In genomic region chr2:60510713-60511112, GRCh38 we compare ENCODE assay signal across 17 cellular contexts. TPM values are rescaled to one million over a fixed set of nuclear protein-coding genes. Genes with fewer than 3 reads are reported as not detected.
"Had no signal": no experiment of that assay in that cellular context is flagged by ENCODE, and none has a peak within 500 bp of the region (broad histone marks: within the 10 kb centered on the region; RNA-seq: fewer than 3 reads in every experiment).

No MANE protein-coding gene starts in this region.

- H3K36me3 ChIP-seq: gastrocnemius medialis, heart right ventricle, neural progenitor cell, ovary, right lobe of liver, upper lobe of left lung had no signal

- H3K4me3 ChIP-seq: dorsolateral prefrontal cortex, gastrocnemius medialis, heart right ventricle, lung, neural progenitor cell, ovary, right lobe of liver, upper lobe of left lung had no signal

- H2AFZ ChIP-seq: neural progenitor cell had no signal

- H3K4me2 ChIP-seq: neural progenitor cell had no signal

- H3K9me3 ChIP-seq: gastrocnemius medialis, heart right ventricle, ovary, right lobe of liver, upper lobe of left lung had no signal

- FAIRE-seq: astrocyte, islet of Langerhans had no signal

- H3K4me3 Mint-ChIP-seq: activated CD8-positive, alpha-beta memory T cell treated with anti-CD3 and anti-CD28 coated beads, Interleukin-2, amount 10 ng/mL, durations not matched to agents 7 days and 5 days; activated naive CD4-positive, alpha-beta T cell treated with anti-CD3 and anti-CD28 coated beads, Interleukin-2, amount 10 ng/mL, durations not matched to agents 7 days and 5 days; activated T-cell treated with anti-CD3 and anti-CD28 coated beads, Interleukin-2, amount 50 U/mL, for 24 hours; neural progenitor cell; stimulated activated naive CD8-positive, alpha-beta T cell treated with anti-CD3 and anti-CD28 coated beads, Interleukin-15, amount 100 ng/mL, for 72 hours had no signal

- H3K9me3 Mint-ChIP-seq: activated naive CD4-positive, alpha-beta T cell treated with anti-CD3 and anti-CD28 coated beads, Interleukin-2, amount 10 ng/mL, durations not matched to agents 7 days and 5 days; activated T-cell treated with anti-CD3 and anti-CD28 coated beads, Interleukin-2, amount 50 U/mL, for 24 hours; neural progenitor cell; stimulated activated naive CD8-positive, alpha-beta T cell treated with anti-CD3 and anti-CD28 coated beads, Interleukin-15, amount 100 ng/mL, for 72 hours had no signal

- H3K4me1 Mint-ChIP-seq: activated naive CD4-positive, alpha-beta T cell treated with anti-CD3 and anti-CD28 coated beads, Interleukin-2, amount 10 ng/mL, durations not matched to agents 7 days and 5 days had no signal

- H3K36me3 Mint-ChIP-seq: activated CD8-positive, alpha-beta memory T cell treated with anti-CD3 and anti-CD28 coated beads, Interleukin-2, amount 10 ng/mL, durations not matched to agents 7 days and 5 days; activated naive CD4-positive, alpha-beta T cell treated with anti-CD3 and anti-CD28 coated beads, Interleukin-2, amount 10 ng/mL, durations not matched to agents 7 days and 5 days; neural progenitor cell had no signal

- H3K9ac ChIP-seq: neural progenitor cell had no signal

- DNase-seq: activated CD4-positive, alpha-beta T cell treated with anti-CD3 and anti-CD28 coated beads for 1 hour; activated CD4-positive, alpha-beta T cell treated with anti-CD3 and anti-CD28 coated beads, Interleukin-2, amount 50 U/mL, for 48 hours; activated CD8-positive, alpha-beta memory T cell treated with anti-CD3 and anti-CD28 coated beads, Interleukin-2, amount 10 ng/mL, durations not matched to agents 7 days and 5 days; activated naive CD4-positive, alpha-beta T cell treated with anti-CD3 and anti-CD28 coated beads, Interleukin-2, amount 10 ng/mL, durations not matched to agents 7 days and 5 days; activated T-cell treated with anti-CD3 and anti-CD28 coated beads, Interleukin-2, amount 50 U/mL, for 24 hours; dorsolateral prefrontal cortex; erythroblast; gastrocnemius medialis; heart right ventricle; ovary; right lobe of liver; stimulated activated naive CD8-positive, alpha-beta T cell treated with anti-CD3 and anti-CD28 coated beads, Interleukin-15, amount 100 ng/mL, for 72 hours; upper lobe of left lung had no signal

- H3K27me3 ChIP-seq: dorsolateral prefrontal cortex, neural progenitor cell, ovary, right lobe of liver, upper lobe of left lung had no signal

- H3K27ac Mint-ChIP-seq: activated CD8-positive, alpha-beta memory T cell treated with anti-CD3 and anti-CD28 coated beads, Interleukin-2, amount 10 ng/mL, durations not matched to agents 7 days and 5 days; activated naive CD4-positive, alpha-beta T cell treated with anti-CD3 and anti-CD28 coated beads, Interleukin-2, amount 10 ng/mL, durations not matched to agents 7 days and 5 days; activated T-cell treated with anti-CD3 and anti-CD28 coated beads, Interleukin-2, amount 50 U/mL, for 24 hours; neural progenitor cell; stimulated activated naive CD8-positive, alpha-beta T cell treated with anti-CD3 and anti-CD28 coated beads, Interleukin-15, amount 100 ng/mL, for 72 hours had no signal

- H3K27ac ChIP-seq: gastrocnemius medialis, heart right ventricle, neural progenitor cell, ovary, right lobe of liver, upper lobe of left lung had no signal

- H3K4me1 ChIP-seq: gastrocnemius medialis, right lobe of liver, upper lobe of left lung had no signal

RNA-seq across cellular contexts. Expression of gene BCL11A, which starts 42.7 kb away (rescaled TPM):
- total RNA-seq: activated CD8-positive, alpha-beta memory T cell treated with anti-CD3 and anti-CD28 coated beads, Interleukin-2, amount 10 ng/mL, durations not matched to agents 7 days and 5 days had no signal
